In genomic region chr1:200437556-200438203, GRCh38 we compare ENCODE assay signal across 8 cellular contexts. TPM values are rescaled to one million over a fixed set of nuclear protein-coding genes. Genes with fewer than 3 reads are reported as not detected.
DNase-seq lines count a peak whose midpoint lies in the region; ATAC-seq and TF ChIP-seq lines count a peak whose summit lies in the region.

No MANE protein-coding gene starts in this region.

- H3K36me3 Mint-ChIP-seq in activated naive CD8-positive, alpha-beta T cell treated with anti-CD3 and anti-CD28 coated beads for 36 hours = peaks cover 2% of the 10 kb centered on the region
- H3K36me3 Mint-ChIP-seq in osteocyte (ENCODE audit: unreplicated experiment) = no peaks in the 10 kb centered on the region

- H3K27me3 Mint-ChIP-seq in activated naive CD8-positive, alpha-beta T cell treated with anti-CD3 and anti-CD28 coated beads for 36 hours = no peaks in the 10 kb centered on the region
- H3K27me3 Mint-ChIP-seq in osteocyte (ENCODE audit: unreplicated experiment) = no peaks in the 10 kb centered on the region

- peaks cover 24% of the 10 kb centered on the region for H3K4me1 Mint-ChIP-seq in activated naive CD8-positive, alpha-beta T cell treated with anti-CD3 and anti-CD28 coated beads for 36 hours
- H3K4me1 Mint-ChIP-seq in osteocyte (ENCODE audit: unreplicated experiment) = peaks cover 12% of the 10 kb centered on the region

- peak overlapping the region; percentile 18 for H3K4me3 Mint-ChIP-seq in activated naive CD8-positive, alpha-beta T cell treated with anti-CD3 and anti-CD28 coated beads for 36 hours
- H3K4me3 Mint-ChIP-seq in osteocyte (ENCODE audit: unreplicated experiment) = no peak overlapping the region

- no peak for DNase-seq in activated naive CD8-positive, alpha-beta T cell treated with anti-CD3 and anti-CD28 coated beads for 36 hours
- DNase-seq in osteocyte (ENCODE audit: extremely low spot score, unreplicated experiment) = no peak
- DNase-seq in SIG-M5 (lab: John Stamatoyannopoulos, UW) = no peak
- no peak for DNase-seq in NCI-H526 (lab: John Stamatoyannopoulos, UW)

- no peak for TF ChIP-seq CTCF in osteocyte (IDR thresholded peaks at IDR 0.05)

- peaks cover 2% of the 10 kb centered on the region for H3K9me3 Mint-ChIP-seq in activated naive CD8-positive, alpha-beta T cell treated with anti-CD3 and anti-CD28 coated beads for 36 hours
- peaks cover 4% of the 10 kb centered on the region for H3K9me3 Mint-ChIP-seq in osteocyte (ENCODE audit: unreplicated experiment)

- H3K27ac Mint-ChIP-seq in activated naive CD8-positive, alpha-beta T cell treated with anti-CD3 and anti-CD28 coated beads for 36 hours = peak overlapping the region; percentile 84
- peak overlapping the region; percentile 40 for H3K27ac Mint-ChIP-seq in osteocyte (ENCODE audit: unreplicated experiment)

- ATAC-seq in GM18909 (IDR thresholded peaks at IDR 0.05; ENCODE audit: poor library complexity, unreplicated experiment) (peak; percentile 80), HG03064 (IDR thresholded peaks at IDR 0.05; ENCODE audit: low read depth, unreplicated experiment) (peak; percentile 81), GM21360 (IDR thresholded peaks at IDR 0.05; ENCODE audit: unreplicated experiment) (no peak), HG02870 (IDR thresholded peaks at IDR 0.05; ENCODE audit: unreplicated experiment) (no peak)

RNA-seq across cellular contexts. Expression of gene ZNF281, which starts 27.8 kb away (rescaled TPM):
- total RNA-seq in activated naive CD8-positive, alpha-beta T cell treated with anti-CD3 and anti-CD28 coated beads for 36 hours = 10 to 100 TPM; 20.4 to 20.8 TPM
- total RNA-seq in osteocyte = 18.0 and 18.2 TPM in 2 replicates

Comparison
In these comparisons a context has a peak if more than half of its experiments do, and no peak if none do; other contexts are left out.
1. ATAC-seq: peak in GM18909 (single experiment) and HG03064 (single experiment); none in GM21360 (single experiment) and HG02870 (single experiment).